20 cellular contexts compared by ENCODE assay signal in the genomic region with DNA sequence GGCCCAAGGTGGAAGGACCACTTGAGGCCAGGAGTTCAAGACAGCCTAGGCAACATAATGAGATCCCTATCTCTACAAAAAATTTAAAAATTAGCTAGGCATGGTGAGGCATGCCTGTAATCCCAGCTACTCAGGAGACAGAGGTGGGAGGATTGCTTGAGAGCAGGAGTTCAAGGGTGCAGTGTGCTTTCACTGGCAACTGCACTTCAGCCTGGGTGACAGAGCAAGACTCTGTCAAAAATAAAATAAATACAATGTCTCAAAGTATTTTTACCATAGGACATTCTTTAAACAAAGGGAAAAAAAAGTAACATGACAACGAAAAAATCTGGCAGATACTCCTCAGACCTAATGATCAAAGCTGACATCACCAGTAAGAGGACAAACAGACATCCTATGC.
"Had no signal": no experiment of that assay in that cellular context is flagged by ENCODE, and none has a peak within 500 bp of the region (broad histone marks: within the 10 kb centered on the region; RNA-seq: fewer than 3 reads in every experiment).

No MANE protein-coding gene starts in this region.

- H3K4me1 ChIP-seq: colonic mucosa, suprapubic skin, upper lobe of right lung, vagina had no signal

- H3K27me3 ChIP-seq: colonic mucosa, dorsolateral prefrontal cortex, pancreas, suprapubic skin, tibial artery, upper lobe of right lung, vagina had no signal

- H3K9me3 ChIP-seq: colonic mucosa, mucosa of descending colon, pancreas, suprapubic skin, tibial artery, upper lobe of right lung, vagina had no signal

- H3K27ac Mint-ChIP-seq: naive thymus-derived CD8-positive, alpha-beta T cell; progenitor cell of endocrine pancreas had no signal

- H3K4me3 Mint-ChIP-seq: naive thymus-derived CD8-positive, alpha-beta T cell had no signal

- FAIRE-seq: pancreas had no signal

- H3K27me3 Mint-ChIP-seq: naive thymus-derived CD8-positive, alpha-beta T cell; progenitor cell of endocrine pancreas had no signal

- DNase-seq: colonic mucosa; dorsolateral prefrontal cortex; effector CD8-positive, alpha-beta T cell; foreskin melanocyte; hippocampal formation; left colon; mammary epithelial cell; mucosa of descending colon; naive thymus-derived CD8-positive, alpha-beta T cell; nucleus accumbens; pancreas; right cardiac atrium; stimulated activated CD4-positive, alpha-beta T cell treated with anti-CD3 and anti-CD28 coated beads, Interleukin-2, amount 100 ng/mL, for 48 hours; stimulated activated naive CD8-positive, alpha-beta T cell treated with anti-CD3 and anti-CD28 coated beads, Interleukin-15, Interleukin-2, amounts not matched to agents 100 U/mL and 50 U/mL, for 24 hours; tibial artery; upper lobe of right lung had no signal

- H3K27ac ChIP-seq: colonic mucosa, dorsolateral prefrontal cortex, pancreas, suprapubic skin, tibial artery, upper lobe of right lung, vagina had no signal

- H3K36me3 ChIP-seq: colonic mucosa, pancreas, suprapubic skin, tibial artery, upper lobe of right lung, vagina had no signal

- ATAC-seq: left colon; mucosa of descending colon; naive thymus-derived CD8-positive, alpha-beta T cell; pancreas; right cardiac atrium; stimulated activated naive CD8-positive, alpha-beta T cell treated with anti-CD3 and anti-CD28 coated beads, Interleukin-15, Interleukin-2, amounts not matched to agents 100 U/mL and 50 U/mL, for 24 hours; upper lobe of right lung had no signal

- H3K4me2 ChIP-seq: smooth muscle cell had no signal

- H3K9me3 Mint-ChIP-seq: naive thymus-derived CD8-positive, alpha-beta T cell had no signal

- H3K4me3 ChIP-seq: colonic mucosa, dorsolateral prefrontal cortex, mucosa of descending colon, pancreas, smooth muscle cell, suprapubic skin, tibial artery, upper lobe of right lung, vagina had no signal
